Comparison of ENCODE assay signal across 1 cellular context in genomic region chr19:11813801-11814706, GRCh38.
TF ChIP-seq lines count a peak whose summit lies in the region.

ZNF440 (plus strand) TSS chr19:11814273; CDS start chr19:11814448, 175 bp downstream.

TF ChIP-seq in HepG2, 621 proteins besides CTCF, POLR2A, EP300 and RAD21 (continued from another document and continues in another):
- peak; percentile 1; the same call in 1 of the 2 replicates for TF ChIP-seq ZNF142 (CRISPR knock-in tag; IDR thresholded peaks at IDR 0.05)
- TF ChIP-seq ZNF225 (CRISPR knock-in tag; IDR thresholded peaks at IDR 0.05), result peak; percentile 4; the same call in 1 of the 2 replicates
- 0 out of 2 replicates have a peak, but pooled peaks have one; percentile 61 for TF ChIP-seq FIP1L1 (IDR thresholded peaks at IDR 0.05; ENCODE audit: borderline replicate concordance, insufficient read depth, low read depth, low read length)
- TF ChIP-seq NRL (CRISPR knock-in tag; IDR thresholded peaks at IDR 0.05; ENCODE audit: borderline replicate concordance), result peak; percentile 21; the same call in 1 of the 2 replicates
- 0 out of 2 replicates have a peak, but pooled peaks have one; percentile 10 for TF ChIP-seq HOMEZ (CRISPR knock-in tag; IDR thresholded peaks at IDR 0.05; ENCODE audit: low read depth)
- no peak for TF ChIP-seq ZC3H4 (CRISPR knock-in tag; IDR thresholded peaks at IDR 0.05; ENCODE audit: borderline replicate concordance)
- TF ChIP-seq FOXO4 (CRISPR knock-in tag; conservative IDR thresholded peaks at IDR 0.05), result no peak
- TF ChIP-seq NCOA1 (CRISPR knock-in tag; IDR thresholded peaks at IDR 0.05), result 0 out of 2 replicates have a peak, but pooled peaks have one; percentile 32
- peak; percentile 77; the same call in 1 of the 2 replicates for TF ChIP-seq ZNF446 (CRISPR knock-in tag; IDR thresholded peaks at IDR 0.05)
- TF ChIP-seq NR0B2 (CRISPR knock-in tag; IDR thresholded peaks at IDR 0.05), result peak; percentile 66; the same call in 1 of the 2 replicates
- TF ChIP-seq ZNF776 (CRISPR knock-in tag; IDR thresholded peaks at IDR 0.05), result 0 out of 2 replicates have a peak, but pooled peaks have one; percentile 53
- TF ChIP-seq ZNF879 (CRISPR knock-in tag; IDR thresholded peaks at IDR 0.05), result peak; percentile 76; the same call in 1 of the 2 replicates
- peak; percentile 59; the same call in 1 of the 2 replicates for TF ChIP-seq CHD2 (IDR thresholded peaks at IDR 0.05; ENCODE audit: low read depth, low read length)
- no peak for TF ChIP-seq FOSL1 (CRISPR knock-in tag; IDR thresholded peaks at IDR 0.05; ENCODE audit: borderline replicate concordance)
- no peak for TF ChIP-seq RARA (CRISPR knock-in tag; IDR thresholded peaks at IDR 0.05)
- no peak for TF ChIP-seq NFE2 (CRISPR knock-in tag; IDR thresholded peaks at IDR 0.05)
- TF ChIP-seq ZNF207 (IDR thresholded peaks at IDR 0.05; ENCODE audit: borderline replicate concordance), result no peak
- peak; percentile 91 for TF ChIP-seq ZSCAN31 (CRISPR knock-in tag; IDR thresholded peaks at IDR 0.05; ENCODE audit: low read depth)
- peak; percentile 62 for TF ChIP-seq POGZ (CRISPR knock-in tag; IDR thresholded peaks at IDR 0.05)
- no peak for TF ChIP-seq YEATS4 (CRISPR knock-in tag; IDR thresholded peaks at IDR 0.05; ENCODE audit: borderline replicate concordance)
- TF ChIP-seq ZNF556 (CRISPR knock-in tag; IDR thresholded peaks at IDR 0.05; ENCODE audit: borderline replicate concordance), result peak; percentile 74
- peak; percentile 70; the same call in 1 of the 2 replicates for TF ChIP-seq SP5 (CRISPR knock-in tag; IDR thresholded peaks at IDR 0.05; ENCODE audit: borderline replicate concordance, low read depth)
- TF ChIP-seq ZNF451 (CRISPR knock-in tag; IDR thresholded peaks at IDR 0.05), result peak; percentile 49; the same call in 1 of the 2 replicates
- TF ChIP-seq DMTF1 (CRISPR knock-in tag; IDR thresholded peaks at IDR 0.05), result no peak
- TF ChIP-seq ZNF777 (CRISPR knock-in tag; IDR thresholded peaks at IDR 0.05), result peak; percentile 56; the same call in 1 of the 2 replicates
- peak; percentile 81 for TF ChIP-seq ZNF687 (CRISPR knock-in tag; IDR thresholded peaks at IDR 0.05)
- TF ChIP-seq MAX (IDR thresholded peaks at IDR 0.05), result peak; percentile 64
- no peak for TF ChIP-seq SIN3B (IDR thresholded peaks at IDR 0.05; ENCODE audit: low read length)
- 0 out of 2 replicates have a peak, but pooled peaks have one; percentile 19 for TF ChIP-seq HMG20B (CRISPR knock-in tag; conservative IDR thresholded peaks at IDR 0.05)
- TF ChIP-seq DRAP1 (CRISPR knock-in tag; IDR thresholded peaks at IDR 0.05), result peak; percentile 96
- peak; percentile 91 for TF ChIP-seq ZNF281 (CRISPR knock-in tag; IDR thresholded peaks at IDR 0.05; ENCODE audit: borderline replicate concordance)
- TF ChIP-seq CBFB (CRISPR knock-in tag; IDR thresholded peaks at IDR 0.05), result peak; percentile 66; the same call in 1 of the 2 replicates
- peak; percentile 45; the same call in 1 of the 2 replicates for TF ChIP-seq PITX1 (CRISPR knock-in tag; IDR thresholded peaks at IDR 0.05)
- no peak for TF ChIP-seq ZBTB49 (CRISPR knock-in tag; IDR thresholded peaks at IDR 0.05; ENCODE audit: borderline replicate concordance)
